ENCODE assay signal across 27 cellular contexts in genomic region chr15:74625693-74626092, GRCh38. TPM values are rescaled to one million over a fixed set of nuclear protein-coding genes. Genes with fewer than 3 reads are reported as not detected.
DNase-seq lines count a peak whose midpoint lies in the region; ATAC-seq and TF ChIP-seq lines count a peak whose summit lies in the region.
"Had no signal": no experiment of that assay in that cellular context is flagged by ENCODE, and none has a peak within 500 bp of the region (broad histone marks: within the 10 kb centered on the region; RNA-seq: fewer than 3 reads in every experiment).

No MANE protein-coding gene starts in this region.

- 84% methylated on average over 6 of the region's 6 CpGs for WGBS in right cardiac atrium

- H3K4me1 ChIP-seq in right cardiac atrium (ENCODE audit: control insufficient read depth, insufficient read depth, low read length) (no peaks in the 10 kb centered on the region), OCI-LY3 (ENCODE audit: low read length) (peaks cover 47% of the 10 kb centered on the region)
- H3K4me1 ChIP-seq: Caco-2, colonic mucosa had no signal

- H3K4me1 Mint-ChIP-seq in type B pancreatic cell (ENCODE audit: unreplicated experiment): peaks cover 10% of the 10 kb centered on the region

- intact Hi-C loops in right cardiac atrium (cut with DNase I): loop anchor here in 2 of 4 donors (10.0 kb wide), 1 partner anchor 251 kb away; no protein-coding TSS in a partner anchor
- intact Hi-C loops in Right ventricle myocardium inferior (cut with DNase I): no loop called here

- peaks cover 85% of the 10 kb centered on the region for H3K36me3 ChIP-seq in OCI-LY3 (replicated peaks; ENCODE audit: low read depth, low read length)

- ATAC-seq in right cardiac atrium: no peak
- ATAC-seq in Right ventricle myocardium inferior: no peak
- ATAC-seq: left lung had no signal

- no peak overlapping the region for H3K4me2 ChIP-seq in OCI-LY3 (ENCODE audit: low read length)
- H3K4me2 ChIP-seq: SK-N-SH had no signal

- no peak overlapping the region for H3K27ac ChIP-seq in right cardiac atrium (ENCODE audit: low read length)
- H3K27ac ChIP-seq in OCI-LY3 (ENCODE audit: low read length): peak overlapping the region; percentile 92
- peak overlapping the region; percentile 62 for H3K27ac ChIP-seq in caudate nucleus (ENCODE audit: low read depth, low read length)
- H3K27ac ChIP-seq: colonic mucosa, left lung, WERI-Rb-1 had no signal

- H3K27me3 ChIP-seq in right cardiac atrium (ENCODE audit: control insufficient read depth, insufficient read depth) (no peaks in the 10 kb centered on the region), OCI-LY3 (ENCODE audit: low read depth, low read length) (no peaks in the 10 kb centered on the region)
- H3K27me3 ChIP-seq: colonic mucosa, left lung had no signal

- TF ChIP-seq CTCF in OCI-LY3 (IDR thresholded peaks at IDR 0.05; ENCODE audit: low read depth, low read length) (no peak), type B pancreatic cell (conservative IDR thresholded peaks at IDR 0.05) (no peak)

- peak overlapping the region; percentile 65 for H3K27ac Mint-ChIP-seq in type B pancreatic cell
- H3K27ac Mint-ChIP-seq: activated CD4-positive, alpha-beta T cell treated with anti-CD3 and anti-CD28 coated beads, Interleukin-2, amount 10 ng/mL, durations not matched to agents 24 days and 14 days; H9 had no signal

- no peak overlapping the region for H3K4me3 ChIP-seq in right cardiac atrium (ENCODE audit: low read length)
- no peak overlapping the region for H3K4me3 ChIP-seq in OCI-LY3 (ENCODE audit: low read length)
- H3K4me3 ChIP-seq: colonic mucosa, left lung, skin epidermis had no signal

- no peak overlapping the region for H2AFZ ChIP-seq in OCI-LY3 (ENCODE audit: low read depth, low read length)

- no peak overlapping the region for H3K4me3 Mint-ChIP-seq in type B pancreatic cell
- H3K4me3 Mint-ChIP-seq: activated CD4-positive, alpha-beta T cell treated with anti-CD3 and anti-CD28 coated beads, Interleukin-2, amount 10 ng/mL, durations not matched to agents 24 days and 14 days; H9 had no signal

- H3K9me3 Mint-ChIP-seq in type B pancreatic cell: no peaks in the 10 kb centered on the region
- H3K9me3 Mint-ChIP-seq: activated CD4-positive, alpha-beta T cell treated with anti-CD3 and anti-CD28 coated beads, Interleukin-2, amount 10 ng/mL, durations not matched to agents 24 days and 14 days; H9 had no signal

- peaks cover 48% of the 10 kb centered on the region for H3K79me2 ChIP-seq in OCI-LY3 (ENCODE audit: low read length)

- H3K9ac ChIP-seq in OCI-LY3 (ENCODE audit: low read length): no peak overlapping the region
- H3K9ac ChIP-seq: SK-N-SH had no signal

- no peaks in the 10 kb centered on the region for H3K9me3 ChIP-seq in right cardiac atrium (ENCODE audit: control insufficient read depth, low read length)
- no peaks in the 10 kb centered on the region for H3K9me3 ChIP-seq in OCI-LY3 (ENCODE audit: insufficient read depth, low read length)
- H3K9me3 ChIP-seq: Caco-2, colonic mucosa, left lung, SK-N-SH had no signal

- H3K27me3 Mint-ChIP-seq in type B pancreatic cell: no peaks in the 10 kb centered on the region
- H3K27me3 Mint-ChIP-seq: activated CD4-positive, alpha-beta T cell treated with anti-CD3 and anti-CD28 coated beads, Interleukin-2, amount 10 ng/mL, durations not matched to agents 24 days and 14 days had no signal

- peaks cover 25% of the 10 kb centered on the region for H4K20me1 ChIP-seq in OCI-LY3 (ENCODE audit: insufficient read depth, low read length)

- peaks cover 25% of the 10 kb centered on the region for H3K36me3 Mint-ChIP-seq in type B pancreatic cell

- DNase-seq in right cardiac atrium (peak in 2 of 3 donors; percentile 3 to 33), Right ventricle myocardium inferior (ENCODE audit: missing footprints) (no peak), caudate nucleus (lab: John Stamatoyannopoulos, UW) (no peak), type B pancreatic cell (ENCODE audit: extremely low spot score, unreplicated experiment) (no peak), RKO (ENCODE audit: low spot score) (no peak), NCI-H69 (lab: John Stamatoyannopoulos, UW) (no peak), OCI-M1 (lab: John Stamatoyannopoulos, UW) (no peak)
- DNase-seq: ACHN; activated CD4-positive, alpha-beta T cell treated with anti-CD3 and anti-CD28 coated beads, Interleukin-2, amount 10 ng/mL, durations not matched to agents 24 days and 14 days; amniotic stem cell; Caco-2; colonic mucosa; DMS79; effector memory CD4-positive, alpha-beta T cell; GDM1; H9; left lung; mesendoderm; NCI-H1436; NCI-H2107; NCI-H774; SK-N-SH; stimulated activated CD8-positive, alpha-beta memory T cell treated with anti-CD3 and anti-CD28 coated beads, Interleukin-4, amount 100 ng/mL, for 48 hours; trophoblast cell; WERI-Rb-1 had no signal

RNA-seq across cellular contexts. Expression of gene CLK3, which starts 10.1 kb away (rescaled TPM):
- total RNA-seq in right cardiac atrium (10 to 100 TPM; 40.0 to 65.1 (median 53.3) TPM), Right ventricle myocardium inferior (47.3 TPM), type B pancreatic cell (ENCODE audit: low replicate concordance) (73.6 and 76.5 TPM in 2 replicates)
- 51.4 TPM for polyA plus RNA-seq in right cardiac atrium

Comparison
In these comparisons a context has a peak if more than half of its experiments do, and no peak if none do; other contexts are left out.
1. DNase-seq: peak in right cardiac atrium (2 of 3); none in Right ventricle myocardium inferior (single experiment), caudate nucleus (0 of 61), type B pancreatic cell (single experiment), RKO (single experiment), NCI-H69 (single experiment) and OCI-M1 (single experiment).